In genomic region chr14:43697003-43697402, GRCh38 we compare ENCODE assay signal across 25 cellular contexts.
"Had no signal": no experiment of that assay in that cellular context is flagged by ENCODE, and none has a peak within 500 bp of the region (broad histone marks: within the 10 kb centered on the region; RNA-seq: fewer than 3 reads in every experiment).

No MANE protein-coding gene starts in this region.

- H3K27ac ChIP-seq: ascending aorta, heart right ventricle, pancreas, psoas muscle, stomach, thyroid gland, upper lobe of right lung, VCaP had no signal

- ATAC-seq: effector memory CD8-positive, alpha-beta T cell; esophagus mucosa; heart right ventricle; naive thymus-derived CD4-positive, alpha-beta T cell; pancreas; psoas muscle; stimulated activated naive B cell treated with anti-CD40 and anti-IgM and Interleukin-4, amounts not matched to agents 10 μg/mL and 1 μg/mL and 100 μg/mL, for 72 hours; upper lobe of right lung had no signal

- H3K4me3 ChIP-seq: ascending aorta, heart right ventricle, pancreas, psoas muscle, smooth muscle cell, stomach, thyroid gland, upper lobe of right lung had no signal

- H3K36me3 ChIP-seq: ascending aorta, heart right ventricle, pancreas, stomach, thyroid gland, upper lobe of right lung had no signal

- H3K4me2 ChIP-seq: smooth muscle cell had no signal

- DNase-seq: activated CD4-positive, alpha-beta T cell treated with anti-CD3 and anti-CD28 coated beads for 4 hours; activated CD4-positive, alpha-beta T cell treated with anti-CD3 and anti-CD28 coated beads, Interleukin-2, amount 50 U/mL, for 4 hours; activated CD8-positive, alpha-beta memory T cell treated with anti-CD3 and anti-CD28 coated beads for 24 hours; activated effector memory CD4-positive, alpha-beta T cell treated with anti-CD3 and anti-CD28 coated beads, Interleukin-2, amount 50 U/mL, for 16 hours; activated naive CD4-positive, alpha-beta T cell treated with anti-CD3 and anti-CD28 coated beads for 36 hours; activated naive CD8-positive, alpha-beta T cell treated with anti-CD3 and anti-CD28 coated beads for 36 hours; activated T-cell treated with anti-CD3 and anti-CD28 coated beads, Interleukin-2, amount 50 U/mL, for 1 hour; cortex of kidney; effector memory CD8-positive, alpha-beta T cell; foreskin fibroblast; heart right ventricle; naive thymus-derived CD4-positive, alpha-beta T cell; nucleus accumbens; pancreas; psoas muscle; stimulated activated CD4-positive, alpha-beta T cell treated with anti-CD3 and anti-CD28 coated beads, Interleukin-1b, Interleukin-23, amount 100 ng/mL, for 48 hours; stimulated activated naive B cell treated with anti-CD40 and anti-IgM and Interleukin-4, amounts not matched to agents 10 μg/mL and 1 μg/mL and 100 μg/mL, for 72 hours; stomach; T-helper 9 cell; thyroid gland had no signal

- H3K4me1 ChIP-seq: ascending aorta, heart right ventricle, pancreas, psoas muscle, stomach, thyroid gland, upper lobe of right lung had no signal

- H3K9me3 ChIP-seq: ascending aorta, pancreas, psoas muscle, stomach, thyroid gland, upper lobe of right lung had no signal

- H3K27me3 ChIP-seq: ascending aorta, heart right ventricle, pancreas, stomach, thyroid gland, upper lobe of right lung had no signal
